In the genomic region with DNA sequence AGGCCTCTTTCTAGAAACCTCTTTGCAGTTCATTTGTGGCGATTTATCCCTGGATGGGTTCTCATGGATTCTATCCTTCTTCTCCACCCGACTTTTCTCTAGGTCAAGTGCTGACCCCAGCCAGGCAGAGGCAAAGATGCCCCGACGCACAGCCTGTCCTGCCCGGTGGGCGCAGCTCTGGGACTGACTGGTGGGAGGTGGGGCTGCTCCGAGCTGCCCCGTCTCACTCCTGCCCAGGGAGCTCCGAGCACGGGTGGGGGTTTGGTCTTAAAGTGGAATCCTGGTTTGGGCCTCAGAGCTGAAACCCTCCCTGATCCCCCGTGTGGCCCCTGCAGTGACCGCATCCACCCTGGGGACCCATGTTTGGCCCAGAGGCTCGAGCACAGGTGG, we compare ENCODE assay signal across 1 cellular context.
TF ChIP-seq lines count a peak whose summit lies in the region.

No MANE protein-coding gene starts in this region.

TF ChIP-seq in H1, 55 proteins besides CTCF, POLR2A, EP300 and RAD21:
- TF ChIP-seq TCF12 (IDR thresholded peaks at IDR 0.05; ENCODE audit: low read depth, low read length) = no peak
- TF ChIP-seq POU5F1 (IDR thresholded peaks at IDR 0.05; ENCODE audit: low read depth, low read length) = no peak
- no peak for TF ChIP-seq EGR1 (IDR thresholded peaks at IDR 0.05; ENCODE audit: borderline replicate concordance, low read depth, low read length)
- TF ChIP-seq ASH2L (IDR thresholded peaks at IDR 0.05; ENCODE audit: low read length) = no peak
- TF ChIP-seq, protein P1, sequence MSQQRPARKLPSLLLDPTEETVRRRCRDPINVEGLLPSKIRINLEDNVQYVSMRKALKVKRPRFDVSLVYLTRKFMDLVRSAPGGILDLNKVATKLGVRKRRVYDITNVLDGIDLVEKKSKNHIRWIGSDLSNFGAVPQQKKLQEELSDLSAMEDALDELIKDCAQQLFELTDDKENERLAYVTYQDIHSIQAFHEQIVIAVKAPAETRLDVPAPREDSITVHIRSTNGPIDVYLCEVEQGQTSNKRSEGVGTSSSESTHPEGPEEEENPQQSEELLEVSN (IDR thresholded peaks at IDR 0.05) = no peak
- TF ChIP-seq NRF1 (IDR thresholded peaks at IDR 0.05; ENCODE audit: low read depth, low read length) = no peak
- TF ChIP-seq, protein P2, sequence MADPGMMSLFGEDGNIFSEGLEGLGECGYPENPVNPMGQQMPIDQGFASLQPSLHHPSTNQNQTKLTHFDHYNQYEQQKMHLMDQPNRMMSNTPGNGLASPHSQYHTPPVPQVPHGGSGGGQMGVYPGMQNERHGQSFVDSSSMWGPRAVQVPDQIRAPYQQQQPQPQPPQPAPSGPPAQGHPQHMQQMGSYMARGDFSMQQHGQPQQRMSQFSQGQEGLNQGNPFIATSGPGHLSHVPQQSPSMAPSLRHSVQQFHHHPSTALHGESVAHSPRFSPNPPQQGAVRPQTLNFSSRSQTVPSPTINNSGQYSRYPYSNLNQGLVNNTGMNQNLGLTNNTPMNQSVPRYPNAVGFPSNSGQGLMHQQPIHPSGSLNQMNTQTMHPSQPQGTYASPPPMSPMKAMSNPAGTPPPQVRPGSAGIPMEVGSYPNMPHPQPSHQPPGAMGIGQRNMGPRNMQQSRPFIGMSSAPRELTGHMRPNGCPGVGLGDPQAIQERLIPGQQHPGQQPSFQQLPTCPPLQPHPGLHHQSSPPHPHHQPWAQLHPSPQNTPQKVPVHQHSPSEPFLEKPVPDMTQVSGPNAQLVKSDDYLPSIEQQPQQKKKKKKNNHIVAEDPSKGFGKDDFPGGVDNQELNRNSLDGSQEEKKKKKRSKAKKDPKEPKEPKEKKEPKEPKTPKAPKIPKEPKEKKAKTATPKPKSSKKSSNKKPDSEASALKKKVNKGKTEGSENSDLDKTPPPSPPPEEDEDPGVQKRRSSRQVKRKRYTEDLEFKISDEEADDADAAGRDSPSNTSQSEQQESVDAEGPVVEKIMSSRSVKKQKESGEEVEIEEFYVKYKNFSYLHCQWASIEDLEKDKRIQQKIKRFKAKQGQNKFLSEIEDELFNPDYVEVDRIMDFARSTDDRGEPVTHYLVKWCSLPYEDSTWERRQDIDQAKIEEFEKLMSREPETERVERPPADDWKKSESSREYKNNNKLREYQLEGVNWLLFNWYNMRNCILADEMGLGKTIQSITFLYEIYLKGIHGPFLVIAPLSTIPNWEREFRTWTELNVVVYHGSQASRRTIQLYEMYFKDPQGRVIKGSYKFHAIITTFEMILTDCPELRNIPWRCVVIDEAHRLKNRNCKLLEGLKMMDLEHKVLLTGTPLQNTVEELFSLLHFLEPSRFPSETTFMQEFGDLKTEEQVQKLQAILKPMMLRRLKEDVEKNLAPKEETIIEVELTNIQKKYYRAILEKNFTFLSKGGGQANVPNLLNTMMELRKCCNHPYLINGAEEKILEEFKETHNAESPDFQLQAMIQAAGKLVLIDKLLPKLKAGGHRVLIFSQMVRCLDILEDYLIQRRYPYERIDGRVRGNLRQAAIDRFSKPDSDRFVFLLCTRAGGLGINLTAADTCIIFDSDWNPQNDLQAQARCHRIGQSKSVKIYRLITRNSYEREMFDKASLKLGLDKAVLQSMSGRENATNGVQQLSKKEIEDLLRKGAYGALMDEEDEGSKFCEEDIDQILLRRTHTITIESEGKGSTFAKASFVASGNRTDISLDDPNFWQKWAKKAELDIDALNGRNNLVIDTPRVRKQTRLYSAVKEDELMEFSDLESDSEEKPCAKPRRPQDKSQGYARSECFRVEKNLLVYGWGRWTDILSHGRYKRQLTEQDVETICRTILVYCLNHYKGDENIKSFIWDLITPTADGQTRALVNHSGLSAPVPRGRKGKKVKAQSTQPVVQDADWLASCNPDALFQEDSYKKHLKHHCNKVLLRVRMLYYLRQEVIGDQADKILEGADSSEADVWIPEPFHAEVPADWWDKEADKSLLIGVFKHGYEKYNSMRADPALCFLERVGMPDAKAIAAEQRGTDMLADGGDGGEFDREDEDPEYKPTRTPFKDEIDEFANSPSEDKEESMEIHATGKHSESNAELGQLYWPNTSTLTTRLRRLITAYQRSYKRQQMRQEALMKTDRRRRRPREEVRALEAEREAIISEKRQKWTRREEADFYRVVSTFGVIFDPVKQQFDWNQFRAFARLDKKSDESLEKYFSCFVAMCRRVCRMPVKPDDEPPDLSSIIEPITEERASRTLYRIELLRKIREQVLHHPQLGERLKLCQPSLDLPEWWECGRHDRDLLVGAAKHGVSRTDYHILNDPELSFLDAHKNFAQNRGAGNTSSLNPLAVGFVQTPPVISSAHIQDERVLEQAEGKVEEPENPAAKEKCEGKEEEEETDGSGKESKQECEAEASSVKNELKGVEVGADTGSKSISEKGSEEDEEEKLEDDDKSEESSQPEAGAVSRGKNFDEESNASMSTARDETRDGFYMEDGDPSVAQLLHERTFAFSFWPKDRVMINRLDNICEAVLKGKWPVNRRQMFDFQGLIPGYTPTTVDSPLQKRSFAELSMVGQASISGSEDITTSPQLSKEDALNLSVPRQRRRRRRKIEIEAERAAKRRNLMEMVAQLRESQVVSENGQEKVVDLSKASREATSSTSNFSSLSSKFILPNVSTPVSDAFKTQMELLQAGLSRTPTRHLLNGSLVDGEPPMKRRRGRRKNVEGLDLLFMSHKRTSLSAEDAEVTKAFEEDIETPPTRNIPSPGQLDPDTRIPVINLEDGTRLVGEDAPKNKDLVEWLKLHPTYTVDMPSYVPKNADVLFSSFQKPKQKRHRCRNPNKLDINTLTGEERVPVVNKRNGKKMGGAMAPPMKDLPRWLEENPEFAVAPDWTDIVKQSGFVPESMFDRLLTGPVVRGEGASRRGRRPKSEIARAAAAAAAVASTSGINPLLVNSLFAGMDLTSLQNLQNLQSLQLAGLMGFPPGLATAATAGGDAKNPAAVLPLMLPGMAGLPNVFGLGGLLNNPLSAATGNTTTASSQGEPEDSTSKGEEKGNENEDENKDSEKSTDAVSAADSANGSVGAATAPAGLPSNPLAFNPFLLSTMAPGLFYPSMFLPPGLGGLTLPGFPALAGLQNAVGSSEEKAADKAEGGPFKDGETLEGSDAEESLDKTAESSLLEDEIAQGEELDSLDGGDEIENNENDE (IDR thresholded peaks at IDR 0.05; ENCODE audit: insufficient replicate concordance, low read length) = no peak
- TF ChIP-seq NANOG (IDR thresholded peaks at IDR 0.05; ENCODE audit: insufficient read depth, low read depth, low read length, poor library complexity, severe bottlenecking) = no peak
- no peak for TF ChIP-seq YY1 (IDR thresholded peaks at IDR 0.05; ENCODE audit: low read depth, low read length)
- TF ChIP-seq GTF2F1 (IDR thresholded peaks at IDR 0.05; ENCODE audit: borderline replicate concordance, low read depth, low read length) = no peak
